In genomic region chr1:93878501-93878888, GRCh38 we compare ENCODE assay signal across 8 cellular contexts. TPM values are rescaled to one million over a fixed set of nuclear protein-coding genes. Genes with fewer than 3 reads are reported as not detected.
A peak's percentile ranks its signal among the peaks of the same experiment; 100 is the strongest.
DNase-seq lines count a peak whose midpoint lies in the region; ATAC-seq, FAIRE-seq and TF ChIP-seq lines count a peak whose summit lies in the region.

No MANE protein-coding gene starts in this region.

- H3K9me3 ChIP-seq in MG63 (no peaks in the 10 kb centered on the region), muscle layer of duodenum (ENCODE audit: control insufficient read depth in 1 of 2, low read length in 2 of 2) (no peaks in the 10 kb centered on the region)

- TF ChIP-seq POLR2A in H54 (IDR thresholded peaks at IDR 0.05; ENCODE audit: low read depth, low read length) = no peak

- H3K27ac ChIP-seq in muscle layer of duodenum (ENCODE audit: low read length) = peak overlapping the region; percentile 95

- peak; percentile 90 for ATAC-seq in stimulated activated effector memory CD8-positive, alpha-beta T cell treated with anti-CD3 and anti-CD28 coated beads, Interleukin-12 subunit alpha, Interleukin-12 subunit beta, amount 100 ng/mL, for 72 hours

- peaks cover 14 to 29% of the 10 kb centered on the region in 2 donors for H3K4me1 ChIP-seq in muscle layer of duodenum (ENCODE audit: control insufficient read depth in 1 of 2, insufficient read depth in 2 of 2, low read length in 2 of 2)

- no peaks in the 10 kb centered on the region for H3K9me3 Mint-ChIP-seq in endothelial cell (ENCODE audit: unreplicated experiment)
- no peaks in the 10 kb centered on the region for H3K9me3 Mint-ChIP-seq in stimulated activated effector memory CD8-positive, alpha-beta T cell treated with anti-CD3 and anti-CD28 coated beads, Interleukin-12 subunit alpha, Interleukin-12 subunit beta, amount 100 ng/mL, for 72 hours

- peaks cover 21% of the 10 kb centered on the region for H3K4me1 Mint-ChIP-seq in endothelial cell (ENCODE audit: unreplicated experiment)
- peaks cover 41% of the 10 kb centered on the region for H3K4me1 Mint-ChIP-seq in stimulated activated effector memory CD8-positive, alpha-beta T cell treated with anti-CD3 and anti-CD28 coated beads, Interleukin-12 subunit alpha, Interleukin-12 subunit beta, amount 100 ng/mL, for 72 hours

- H3K27me3 ChIP-seq in MG63 (no peaks in the 10 kb centered on the region), muscle layer of duodenum (ENCODE audit: low read depth, low read length) (no peaks in the 10 kb centered on the region)

- H3K27ac Mint-ChIP-seq in endothelial cell (ENCODE audit: unreplicated experiment) = peak overlapping the region; percentile 91
- peak overlapping the region; percentile 99 for H3K27ac Mint-ChIP-seq in stimulated activated effector memory CD8-positive, alpha-beta T cell treated with anti-CD3 and anti-CD28 coated beads, Interleukin-12 subunit alpha, Interleukin-12 subunit beta, amount 100 ng/mL, for 72 hours

- peak overlapping the region; percentile 96 for H3K4me3 ChIP-seq in MG63
- peak overlapping the region; percentile 96 to 97 for H3K4me3 ChIP-seq in muscle layer of duodenum (ENCODE audit: low read depth in 1 of 2, low read length in 2 of 2)

- H3K36me3 ChIP-seq in MG63 (peaks cover 64% of the 10 kb centered on the region), muscle layer of duodenum (ENCODE audit: control insufficient read depth in 1 of 2, insufficient read depth in 2 of 2, low read length in 2 of 2) (peaks cover 35 to 38% of the 10 kb centered on the region in 2 donors)

- peaks cover 27% of the 10 kb centered on the region for H3K36me3 Mint-ChIP-seq in endothelial cell (ENCODE audit: low read depth, unreplicated experiment)
- H3K36me3 Mint-ChIP-seq in stimulated activated effector memory CD8-positive, alpha-beta T cell treated with anti-CD3 and anti-CD28 coated beads, Interleukin-12 subunit alpha, Interleukin-12 subunit beta, amount 100 ng/mL, for 72 hours = peaks cover 71% of the 10 kb centered on the region

- H3K4me3 Mint-ChIP-seq in endothelial cell (ENCODE audit: unreplicated experiment) = peak overlapping the region; percentile 98
- H3K4me3 Mint-ChIP-seq in stimulated activated effector memory CD8-positive, alpha-beta T cell treated with anti-CD3 and anti-CD28 coated beads, Interleukin-12 subunit alpha, Interleukin-12 subunit beta, amount 100 ng/mL, for 72 hours = peak overlapping the region; percentile 96

- H3K27me3 Mint-ChIP-seq in endothelial cell (ENCODE audit: unreplicated experiment) = peaks cover 7% of the 10 kb centered on the region

- DNase-seq in GM04503 (ENCODE audit: low read depth) (peak; percentile 4), H54 (ENCODE audit: insufficient read length, low spot score) (peak; percentile 19), MG63 (peak; percentile 38), endothelial cell (ENCODE audit: low spot score) (peak; percentile 8), SIG-M5 treated with dmso at 0.1 percent for 504 hours (lab: John Stamatoyannopoulos, UW; ENCODE audit: unreplicated experiment) (no peak)
- DNase-seq in activated CD8-positive, alpha-beta memory T cell treated with anti-CD3 and anti-CD28 coated beads for 4 hours (ENCODE audit: low read depth in 2 of 2) = peak; percentile 53 to 59
- peak; percentile 36 to 79 for DNase-seq in stimulated activated effector memory CD8-positive, alpha-beta T cell treated with anti-CD3 and anti-CD28 coated beads, Interleukin-12 subunit alpha, Interleukin-12 subunit beta, amount 100 ng/mL, for 72 hours (ENCODE audit: low spot score in 2 of 2)

- no peak for FAIRE-seq in H54 (lab: Jason Lieb, UNC)

- no peak for TF ChIP-seq CTCF in endothelial cell (IDR thresholded peaks at IDR 0.05; ENCODE audit: unreplicated experiment)

RNA-seq across cellular contexts. Expression of gene DNTTIP2, which starts 0.5 kb away (rescaled TPM):
- 13.1 and 13.9 TPM in 2 replicates for total RNA-seq in MG63 (2014; rRNA removed; shearing (Covaris generic); ENCODE audit: low replicate concordance)
- total RNA-seq in endothelial cell (ENCODE audit: unreplicated experiment) = 61.8 TPM

RNA-seq across cellular contexts. Expression of gene GCLM, which starts 30.7 kb away (rescaled TPM):
- total RNA-seq in MG63 (2014; rRNA removed; shearing (Covaris generic); ENCODE audit: low replicate concordance) = 115 and 160 TPM in 2 replicates
- 17.1 TPM for total RNA-seq in endothelial cell (ENCODE audit: unreplicated experiment)
